In genomic region chr1:46303872-46304326, GRCh38 we compare ENCODE assay signal across 8 cellular contexts. TPM values are rescaled to one million over a fixed set of nuclear protein-coding genes. Genes with fewer than 3 reads are reported as not detected.
DNase-seq lines count a peak whose midpoint lies in the region; ATAC-seq and TF ChIP-seq lines count a peak whose summit lies in the region.

No MANE protein-coding gene starts in this region.

- ATAC-seq in left cardiac atrium (no peak), body of pancreas (no peak), memory B cell (ENCODE audit: low read depth) (no peak), GM19035 (IDR thresholded peaks at IDR 0.05; ENCODE audit: unreplicated experiment) (no peak)
- ATAC-seq in activated CD4-positive, CD25-positive, alpha-beta regulatory T cell treated with anti-CD3 and anti-CD28 coated beads, Interleukin-2, amount 50 U/mL, for 24 hours: no peak

- H3K27me3 ChIP-seq in right atrium auricular region (no peaks in the 10 kb centered on the region), body of pancreas (no peaks in the 10 kb centered on the region)

- peak overlapping the region; percentile 91 to 93 for H3K4me3 ChIP-seq in right atrium auricular region
- H3K4me3 ChIP-seq in body of pancreas: peak overlapping the region; percentile 32 to 44

- H3K4me3 Mint-ChIP-seq in memory B cell: peak overlapping the region; percentile 91

- H3K4me1 Mint-ChIP-seq in memory B cell: peaks cover 39% of the 10 kb centered on the region

- DNase-seq in right atrium auricular region (ENCODE audit: low spot score): no peak
- DNase-seq in left cardiac atrium: no peak
- no peak for DNase-seq in body of pancreas
- no peak for DNase-seq in memory B cell (ENCODE audit: low spot score in 2 of 2)
- DNase-seq in stimulated activated naive CD4-positive, alpha-beta T cell (lab: John Stamatoyannopoulos, UW): no peak
- DNase-seq in EL: no peak

- WGBS in body of pancreas, 2 donors: 0 to 2% methylated on average over 9 to 14 of the region's 14 CpGs

- TF ChIP-seq CTCF in right atrium auricular region (IDR thresholded peaks at IDR 0.05) (no peak), body of pancreas (IDR thresholded peaks at IDR 0.05) (no peak)

- no peaks in the 10 kb centered on the region for H3K9me3 Mint-ChIP-seq in memory B cell

- peak overlapping the region; percentile 99 for H3K27ac ChIP-seq in right atrium auricular region
- H3K27ac ChIP-seq in body of pancreas: peak overlapping the region; percentile 89 to 97 (median 95)

- H3K27me3 Mint-ChIP-seq in memory B cell: no peaks in the 10 kb centered on the region

- peaks cover 7% of the 10 kb centered on the region for H3K36me3 Mint-ChIP-seq in memory B cell

- H3K36me3 ChIP-seq in right atrium auricular region (no peaks in the 10 kb centered on the region), body of pancreas (replicated peaks in 1 of 2; ENCODE audit: insufficient read depth in 1 of 2, low read depth in 2 of 2) (no peaks in the 10 kb centered on the region)

- H3K9me3 ChIP-seq in right atrium auricular region (no peaks in the 10 kb centered on the region), body of pancreas (no peaks in the 10 kb centered on the region)

- peak overlapping the region; percentile 96 for H3K27ac Mint-ChIP-seq in memory B cell

- peaks cover 0 to 77% of the 10 kb centered on the region in 2 donors for H3K4me1 ChIP-seq in right atrium auricular region
- peaks cover 50% of the 10 kb centered on the region for H3K4me1 ChIP-seq in body of pancreas

- intact Hi-C loops in left cardiac atrium (cut with DNase I): loop anchor here in 1 of 2 donors (2.0 kb wide), 1 partner anchor 37 kb away; the partner anchor contains the start of gene NSUN4
- intact Hi-C loops in body of pancreas (cut with DNase I): no loop called here

- no peak for TF ChIP-seq POLR2A in body of pancreas (IDR thresholded peaks at IDR 0.05)

RNA-seq across cellular contexts. Expression of gene UQCRH, which starts 0.4 kb away (rescaled TPM):
- total RNA-seq in right atrium auricular region: 1,000 to 10,000 TPM in 1 of 2 donors, 100 to 1,000 TPM in 1; 929 to 1,323 TPM
- 100 to 1,000 TPM; 770 to 822 TPM for total RNA-seq in left cardiac atrium
- 100 to 1,000 TPM in 1 of 2 donors, 10 to 100 TPM in 1; 92.4 to 195 TPM for total RNA-seq in body of pancreas

RNA-seq across cellular contexts. Expression of gene LRRC41, which starts 0.5 kb away (rescaled TPM):
- total RNA-seq in right atrium auricular region (10 to 100 TPM; 48.3 to 57.8 TPM), left cardiac atrium (10 to 100 TPM; 34.5 to 46.4 TPM), body of pancreas (10 to 100 TPM; 36.6 to 59.0 TPM)

RNA-seq across cellular contexts. Expression of gene NSUN4, which starts 36.7 kb away (rescaled TPM):
- total RNA-seq in right atrium auricular region (10 to 100 TPM in 1 of 2 donors, 1 to 10 TPM in 1; 9.1 to 13.9 TPM), left cardiac atrium (10 to 100 TPM; 13.4 to 17.4 TPM), body of pancreas (10 to 100 TPM; 15.6 to 26.0 TPM)

RNA-seq across cellular contexts. Expression of gene RAD54L, which starts 56.3 kb away (rescaled TPM):
- total RNA-seq in right atrium auricular region (not detected), left cardiac atrium (under 1 TPM; 0.71 to 0.77 TPM), body of pancreas (under 1 TPM in 1 of 2 donors, not detected in 1; under 0.01 TPM)
